In the genomic region with DNA sequence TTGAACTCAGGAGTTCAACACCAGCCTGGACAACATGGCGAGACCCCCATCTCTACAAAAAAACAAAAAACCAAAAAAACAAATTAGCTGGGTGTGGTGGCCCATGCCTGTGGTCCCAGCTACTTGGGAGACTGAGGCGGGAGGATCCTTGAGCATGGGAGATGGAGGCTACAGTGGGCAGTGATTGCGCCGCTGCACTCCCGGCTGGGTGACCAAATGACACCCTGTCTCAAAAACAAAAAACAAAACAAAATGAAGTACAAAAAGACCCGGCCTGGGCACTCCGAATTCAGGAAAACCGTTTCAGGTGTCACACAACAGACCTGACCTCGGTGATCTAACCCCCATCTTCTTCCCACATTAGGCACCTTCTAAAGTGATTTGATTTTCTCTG, we compare ENCODE assay signal across 14 cellular contexts.
A peak's percentile ranks its signal among the peaks of the same experiment; 100 is the strongest.
DNase-seq lines count a peak whose midpoint lies in the region; ATAC-seq, FAIRE-seq and TF ChIP-seq lines count a peak whose summit lies in the region.
"Had no signal": no experiment of that assay in that cellular context is flagged by ENCODE, and none has a peak within 500 bp of the region (broad histone marks: within the 10 kb centered on the region; RNA-seq: fewer than 3 reads in every experiment).

No MANE protein-coding gene starts in this region.

- ATAC-seq in left cardiac atrium = no peak

- H3K9ac ChIP-seq in MM.1S (ENCODE audit: low read length) (no peak overlapping the region), kidney (ENCODE audit: low read length in 2 of 2) (no peak overlapping the region)

- H3K79me2 ChIP-seq in MM.1S (ENCODE audit: low read length) = no peaks in the 10 kb centered on the region

- no peak for TF ChIP-seq CTCF in right atrium auricular region (IDR thresholded peaks at IDR 0.05)
- no peak for TF ChIP-seq CTCF in MM.1S (IDR thresholded peaks at IDR 0.05; ENCODE audit: low read length)
- TF ChIP-seq CTCF in kidney (IDR thresholded peaks at IDR 0.05; ENCODE audit: borderline replicate concordance, extremely low read depth, insufficient read depth) = no peak
- no peak for TF ChIP-seq CTCF in osteocyte (IDR thresholded peaks at IDR 0.05)

- H3K36me3 ChIP-seq in right atrium auricular region (no peaks in the 10 kb centered on the region), MM.1S (replicated peaks; ENCODE audit: insufficient read depth, low read length) (no peaks in the 10 kb centered on the region), kidney (ENCODE audit: control insufficient read depth in 1 of 2, insufficient read depth in 2 of 2, low read length in 2 of 2) (no peaks in the 10 kb centered on the region)

- H3K4me1 ChIP-seq in right atrium auricular region (no peaks in the 10 kb centered on the region), MM.1S (ENCODE audit: low read length) (no peaks in the 10 kb centered on the region), kidney (ENCODE audit: control insufficient read depth in 1 of 2, insufficient read depth in 1 of 2, low read depth in 1 of 2, low read length in 2 of 2) (no peaks in the 10 kb centered on the region)

- H3K27ac Mint-ChIP-seq in osteocyte (ENCODE audit: unreplicated experiment) = no peak overlapping the region
- H3K27ac Mint-ChIP-seq: CD4-positive, alpha-beta T cell; H9 had no signal

- no peak overlapping the region for H3K27ac ChIP-seq in right atrium auricular region
- no peak overlapping the region for H3K27ac ChIP-seq in MM.1S (ENCODE audit: low read length)
- H3K27ac ChIP-seq in kidney (ENCODE audit: low read depth in 2 of 2, low read length in 2 of 2) = no peak overlapping the region
- H3K27ac ChIP-seq: 22Rv1 had no signal

- H3K4me3 ChIP-seq in right atrium auricular region (no peak overlapping the region), MM.1S (ENCODE audit: low read length) (no peak overlapping the region), kidney (ENCODE audit: low read length in 2 of 2) (no peak overlapping the region)

- no peaks in the 10 kb centered on the region for H4K20me1 ChIP-seq in MM.1S (ENCODE audit: insufficient read depth, low read length)

- no peaks in the 10 kb centered on the region for H3K27me3 ChIP-seq in right atrium auricular region
- H3K27me3 ChIP-seq in MM.1S (replicated peaks; ENCODE audit: insufficient read depth, low read length) = peaks cover 61% of the 10 kb centered on the region

- H3K9me3 Mint-ChIP-seq in osteocyte (ENCODE audit: unreplicated experiment) = no peaks in the 10 kb centered on the region
- H3K9me3 Mint-ChIP-seq: CD4-positive, alpha-beta T cell had no signal

- no peak for FAIRE-seq in kidney (lab: Jason Lieb, UNC)
- FAIRE-seq: GM18507 had no signal

- H3F3A ChIP-seq in MM.1S (ENCODE audit: insufficient read depth, low read length) = no peaks in the 10 kb centered on the region

- intact Hi-C loops in left cardiac atrium (cut with DNase I) (no loop called here), kidney (cut with DNase I) (no loop called here)

- no peaks in the 10 kb centered on the region for H3K9me2 ChIP-seq in MM.1S (replicated peaks; ENCODE audit: insufficient read depth, low read length)

- H3K36me3 Mint-ChIP-seq in osteocyte (ENCODE audit: unreplicated experiment) = no peaks in the 10 kb centered on the region

- no peaks in the 10 kb centered on the region for H3K4me1 Mint-ChIP-seq in osteocyte (ENCODE audit: unreplicated experiment)

- peaks cover 52% of the 10 kb centered on the region for H3K27me3 Mint-ChIP-seq in osteocyte (ENCODE audit: unreplicated experiment)

- H2AFZ ChIP-seq in MM.1S (ENCODE audit: low read length) = no peak overlapping the region

- H3K9me3 ChIP-seq in right atrium auricular region = no peaks in the 10 kb centered on the region
- H3K9me3 ChIP-seq in MM.1S (replicated peaks; ENCODE audit: insufficient read depth, low read length) = no peaks in the 10 kb centered on the region
- H3K9me3 ChIP-seq in kidney (ENCODE audit: control insufficient read depth in 1 of 2, low read length in 2 of 2) = no peaks in the 10 kb centered on the region

- no peak overlapping the region for H3K4me3 Mint-ChIP-seq in osteocyte (ENCODE audit: unreplicated experiment)
- H3K4me3 Mint-ChIP-seq: CD4-positive, alpha-beta T cell; H9 had no signal

- peak; percentile 0 for DNase-seq in left cardiac atrium
- DNase-seq in right atrium auricular region (ENCODE audit: low spot score) = no peak
- DNase-seq in MM.1S = peak; percentile 3
- peak; percentile 22 for DNase-seq in kidney
- no peak for DNase-seq in osteocyte (ENCODE audit: extremely low spot score, unreplicated experiment)
- DNase-seq in GM19240 (ENCODE audit: insufficient read length, low spot score) = no peak
- DNase-seq in mucosa of gallbladder (ENCODE audit: low spot score) = no peak
- DNase-seq: Calu3; CD4-positive, alpha-beta T cell; DMS 273 treated with DMSO at 0.1 percent for 48 hours; GOT3; H9 had no signal

- no peak overlapping the region for H3K4me2 ChIP-seq in MM.1S (ENCODE audit: low read depth, low read length)

Comparison
In these comparisons a context has a peak if more than half of its experiments do, and no peak if none do; other contexts are left out.
1. DNase-seq: peak in left cardiac atrium (single experiment), MM.1S (single experiment) and kidney (single experiment); none in right atrium auricular region (single experiment), osteocyte (single experiment), GM19240 (single experiment) and mucosa of gallbladder (single experiment).